8 cellular contexts compared by ENCODE assay signal in genomic region chrX:103157511-103158316, GRCh38. TPM values are rescaled to one million over a fixed set of nuclear protein-coding genes. Genes with fewer than 3 reads are reported as not detected.
DNase-seq lines count a peak whose midpoint lies in the region; ATAC-seq, FAIRE-seq and TF ChIP-seq lines count a peak whose summit lies in the region.

No MANE protein-coding gene starts in this region.

- H3K56ac ChIP-seq in H9 (ENCODE audit: insufficient read length, low read depth, low read length), result no peak overlapping the region

- H4K8ac ChIP-seq in H9 (replicated peaks; ENCODE audit: insufficient read length, low read depth, low read length), result no peak overlapping the region

- no CpG with 5 or more reads among the region's 2 CpGs for WGBS in H9 (ENCODE audit: extremely low coverage, insufficient read length, low lambda C conversion rate)

- no peaks in the 10 kb centered on the region for H3K27me3 ChIP-seq in H9 (ENCODE audit: insufficient read depth, low read length)

- no peaks in the 10 kb centered on the region for H3K4me1 ChIP-seq in H9 (ENCODE audit: insufficient read depth, low read length)

- H2BK5ac ChIP-seq in H9 (ENCODE audit: insufficient read length, low read length), result no peak overlapping the region

- no peak overlapping the region for H3K9ac ChIP-seq in H9 (ENCODE audit: extremely low read depth, insufficient read length, low read length)

- DNase-seq in activated CD8-positive, alpha-beta memory T cell treated with anti-CD3 and anti-CD28 coated beads, Interleukin-2, amount 10 ng/mL, durations not matched to agents 7 days and 5 days, result peak; percentile 39
- no peak for DNase-seq in activated CD8-positive, alpha-beta memory T cell treated with anti-CD3 and anti-CD28 coated beads for 24 hours
- DNase-seq in H9, result no peak
- peak; percentile 38 for DNase-seq in NCI-H82 (lab: John Stamatoyannopoulos, UW)
- DNase-seq in coronary artery (ENCODE audit: low spot score), result no peak
- peak; percentile 46 for DNase-seq in myocyte (ENCODE audit: low read depth)
- no peak for DNase-seq in SKM-1 treated with dmso at 0.1 percent for 144 hours (lab: John Stamatoyannopoulos, UW; ENCODE audit: unreplicated experiment)
- no peak for DNase-seq in HTR-8/SVneo (ENCODE audit: insufficient read length, low spot score)

- CTCF ChIA-PET in activated CD8-positive, alpha-beta memory T cell treated with anti-CD3 and anti-CD28 coated beads, Interleukin-2, amount 10 ng/mL, durations not matched to agents 7 days and 5 days (lab: Charles Lee), result no interaction called here

- no peak overlapping the region for H3K4me3 Mint-ChIP-seq in activated CD8-positive, alpha-beta memory T cell treated with anti-CD3 and anti-CD28 coated beads, Interleukin-2, amount 10 ng/mL, durations not matched to agents 7 days and 5 days
- no peak overlapping the region for H3K4me3 Mint-ChIP-seq in H9

- H3K4ac ChIP-seq in H9 (ENCODE audit: low read depth, low read length), result no peak overlapping the region

- no peaks in the 10 kb centered on the region for H3K4me1 Mint-ChIP-seq in activated CD8-positive, alpha-beta memory T cell treated with anti-CD3 and anti-CD28 coated beads, Interleukin-2, amount 10 ng/mL, durations not matched to agents 7 days and 5 days
- peaks cover 0 to 5% of the 10 kb centered on the region in 2 experiments; a peak in 2 of 4 replicates for H3K4me1 Mint-ChIP-seq in H9

- H3K27ac ChIP-seq in H9 (ENCODE audit: insufficient read length, low read depth, low read length) (no peak overlapping the region), coronary artery (no peak overlapping the region)

- TF ChIP-seq CTCF in H9 (conservative IDR thresholded peaks at IDR 0.05) (peak; percentile 76), coronary artery (IDR thresholded peaks at IDR 0.05) (peak; percentile 28)

- no peak overlapping the region for H3T11ph ChIP-seq in H9 (ENCODE audit: low read length)

- H3K4me3 ChIP-seq in coronary artery, result no peak overlapping the region

- H2BK120ac ChIP-seq in H9 (ENCODE audit: low read depth, low read length, poor library complexity, severe bottlenecking), result no peak overlapping the region

- no peaks in the 10 kb centered on the region for H4K20me1 ChIP-seq in H9 (ENCODE audit: control insufficient read depth, insufficient read depth, insufficient read length)

- ATAC-seq in activated CD8-positive, alpha-beta memory T cell treated with anti-CD3 and anti-CD28 coated beads, Interleukin-2, amount 10 ng/mL, durations not matched to agents 7 days and 5 days, result no peak

- no peaks in the 10 kb centered on the region for H3K27me3 Mint-ChIP-seq in activated CD8-positive, alpha-beta memory T cell treated with anti-CD3 and anti-CD28 coated beads, Interleukin-2, amount 10 ng/mL, durations not matched to agents 7 days and 5 days
- H3K27me3 Mint-ChIP-seq in H9 (ENCODE audit: low read depth), result peaks cover 6% of the 10 kb centered on the region; the same call in 1 of the 2 replicates

- H3K23me2 ChIP-seq in H9 (ENCODE audit: insufficient read length, low read depth, low read length, poor library complexity, severe bottlenecking), result no peaks in the 10 kb centered on the region

- no peak overlapping the region for H2BK12ac ChIP-seq in H9 (ENCODE audit: insufficient read length, low read depth, low read length)

- H3K79me1 ChIP-seq in H9 (ENCODE audit: insufficient read depth, low read depth, low read length, poor library complexity, severe bottlenecking), result no peaks in the 10 kb centered on the region

- no peak overlapping the region for H3K18ac ChIP-seq in H9 (ENCODE audit: insufficient read length, low read depth, low read length)

- H3K14ac ChIP-seq in H9 (ENCODE audit: insufficient read depth, low read length), result no peak overlapping the region

- no peaks in the 10 kb centered on the region for H3K9me3 Mint-ChIP-seq in activated CD8-positive, alpha-beta memory T cell treated with anti-CD3 and anti-CD28 coated beads, Interleukin-2, amount 10 ng/mL, durations not matched to agents 7 days and 5 days (ENCODE audit: low read depth)
- H3K9me3 Mint-ChIP-seq in H9, result peaks cover 35 to 64% of the 10 kb centered on the region in 2 experiments

- no peaks in the 10 kb centered on the region for H3K79me2 ChIP-seq in H9 (ENCODE audit: insufficient read depth, low read length)

- no peak overlapping the region for H3K4me2 ChIP-seq in H9 (ENCODE audit: insufficient read depth, insufficient read length, low read length)

- no peak overlapping the region for H2AFZ ChIP-seq in H9 (ENCODE audit: low read length)

- H4K5ac ChIP-seq in H9 (ENCODE audit: insufficient read length, low read depth, low read length), result no peak overlapping the region

- H2BK20ac ChIP-seq in H9 (ENCODE audit: low read depth, low read length, poor library complexity, severe bottlenecking), result no peak overlapping the region

- no peaks in the 10 kb centered on the region for H3K36me3 Mint-ChIP-seq in activated CD8-positive, alpha-beta memory T cell treated with anti-CD3 and anti-CD28 coated beads, Interleukin-2, amount 10 ng/mL, durations not matched to agents 7 days and 5 days
- H3K36me3 Mint-ChIP-seq in H9 (ENCODE audit: insufficient read depth in 1 of 3, low read depth in 3 of 3), result no peaks in the 10 kb centered on the region; a peak in 1 of 7 replicates

- no peak overlapping the region for H2AK5ac ChIP-seq in H9 (ENCODE audit: insufficient read length, low read length)

- no peak overlapping the region for H3K23ac ChIP-seq in H9 (ENCODE audit: insufficient read length, low read depth, low read length)

- no peak overlapping the region for H2BK15ac ChIP-seq in H9 (ENCODE audit: low read depth, low read length)

- H3K9me3 ChIP-seq in H9 (ENCODE audit: control insufficient read depth, low read depth, low read length), result peaks cover 6% of the 10 kb centered on the region

- H3K27ac Mint-ChIP-seq in activated CD8-positive, alpha-beta memory T cell treated with anti-CD3 and anti-CD28 coated beads, Interleukin-2, amount 10 ng/mL, durations not matched to agents 7 days and 5 days, result no peak overlapping the region
- no peak overlapping the region for H3K27ac Mint-ChIP-seq in H9

- FAIRE-seq in HTR-8/SVneo (lab: Jason Lieb, UNC), result no peak

- no peak overlapping the region for H4K91ac ChIP-seq in H9 (ENCODE audit: insufficient read length, low read depth, low read length)

RNA-seq across cellular contexts. Expression of gene BEX4, which starts 57.2 kb away (rescaled TPM):
- total RNA-seq in activated CD8-positive, alpha-beta memory T cell treated with anti-CD3 and anti-CD28 coated beads, Interleukin-2, amount 10 ng/mL, durations not matched to agents 7 days and 5 days, result 10 to 100 TPM in 1 of 2 experiments, 1 to 10 TPM in 1; 8.3 to 12.4 TPM
- total RNA-seq in H9 (2021), result 44.9 and 48.2 TPM in 2 replicates
- total RNA-seq in myocyte, result 3.1 and 3.2 TPM in 2 replicates
- polyA plus RNA-seq in myocyte (2012), result 11.4 TPM

Comparison
In these comparisons a context has a peak if more than half of its experiments do, and no peak if none do; other contexts are left out.
1. DNase-seq: peak in activated CD8-positive, alpha-beta memory T cell treated with anti-CD3 and anti-CD28 coated beads, Interleukin-2, amount 10 ng/mL, durations not matched to agents 7 days and 5 days (single experiment), NCI-H82 (single experiment) and myocyte (single experiment); none in activated CD8-positive, alpha-beta memory T cell treated with anti-CD3 and anti-CD28 coated beads for 24 hours (single experiment), H9 (single experiment), coronary artery (single experiment), SKM-1 treated with dmso at 0.1 percent for 144 hours (single experiment) and HTR-8/SVneo (single experiment).